In the genomic region with DNA sequence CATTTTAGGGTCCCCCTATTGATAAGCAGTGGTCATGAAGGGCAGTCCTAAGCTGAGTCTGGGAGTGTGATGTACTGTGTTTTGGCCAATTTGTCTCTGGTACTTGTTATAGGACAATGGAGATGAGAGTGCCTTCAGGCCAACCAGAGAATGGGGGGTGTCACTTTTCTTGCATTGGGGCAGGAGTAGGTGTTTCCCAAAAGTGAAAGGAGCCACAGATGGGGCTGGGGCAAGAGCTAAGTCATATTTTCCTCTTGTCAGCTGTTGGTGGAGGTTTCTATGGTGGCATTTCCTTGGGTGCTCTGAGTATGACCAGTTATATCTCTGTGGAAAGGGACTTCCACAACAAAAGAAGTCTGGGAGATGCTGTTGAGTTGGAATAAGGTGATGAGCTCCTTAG, we compare ENCODE assay signal across 20 cellular contexts. TPM values are rescaled to one million over a fixed set of nuclear protein-coding genes. Genes with fewer than 3 reads are reported as not detected.
A peak's percentile ranks its signal among the peaks of the same experiment; 100 is the strongest.
DNase-seq lines count a peak whose midpoint lies in the region; ATAC-seq and TF ChIP-seq lines count a peak whose summit lies in the region.
"Had no signal": no experiment of that assay in that cellular context is flagged by ENCODE, and none has a peak within 500 bp of the region (broad histone marks: within the 10 kb centered on the region; RNA-seq: fewer than 3 reads in every experiment).

No MANE protein-coding gene starts in this region.

- H3K9me3 Mint-ChIP-seq in activated naive CD4-positive, alpha-beta T cell treated with anti-CD3 and anti-CD28 coated beads for 36 hours: no peaks in the 10 kb centered on the region
- no peaks in the 10 kb centered on the region for H3K9me3 Mint-ChIP-seq in activated CD8-positive, alpha-beta T cell treated with anti-CD3 and anti-CD28 coated beads, Interleukin-2, amount 10 ng/mL, durations not matched to agents 7 days and 5 days (ENCODE audit: insufficient read depth)
- no peaks in the 10 kb centered on the region for H3K9me3 Mint-ChIP-seq in chondrocyte (ENCODE audit: low read depth)
- no peaks in the 10 kb centered on the region for H3K9me3 Mint-ChIP-seq in stimulated activated naive CD8-positive, alpha-beta T cell treated with anti-CD3 and anti-CD28 coated beads, Interleukin-15, amount 100 ng/mL, for 72 hours
- H3K9me3 Mint-ChIP-seq: neural progenitor cell had no signal

- peak; percentile 52 for ATAC-seq in activated CD8-positive, alpha-beta T cell treated with anti-CD3 and anti-CD28 coated beads, Interleukin-2, amount 10 ng/mL, durations not matched to agents 7 days and 5 days
- peak; percentile 92 for ATAC-seq in stimulated activated naive CD8-positive, alpha-beta T cell treated with anti-CD3 and anti-CD28 coated beads, Interleukin-15, amount 100 ng/mL, for 72 hours
- no peak for ATAC-seq in GM21367 (IDR thresholded peaks at IDR 0.05; ENCODE audit: unreplicated experiment)
- ATAC-seq: heart left ventricle, Panc1, sciatic nerve had no signal

- H3K27me3 Mint-ChIP-seq in activated naive CD4-positive, alpha-beta T cell treated with anti-CD3 and anti-CD28 coated beads for 36 hours (ENCODE audit: low read depth): no peaks in the 10 kb centered on the region
- H3K27me3 Mint-ChIP-seq in activated CD8-positive, alpha-beta T cell treated with anti-CD3 and anti-CD28 coated beads, Interleukin-2, amount 10 ng/mL, durations not matched to agents 7 days and 5 days (ENCODE audit: low read depth): no peaks in the 10 kb centered on the region
- H3K27me3 Mint-ChIP-seq in chondrocyte (ENCODE audit: low read depth): no peaks in the 10 kb centered on the region
- no peaks in the 10 kb centered on the region for H3K27me3 Mint-ChIP-seq in stimulated activated naive CD8-positive, alpha-beta T cell treated with anti-CD3 and anti-CD28 coated beads, Interleukin-15, amount 100 ng/mL, for 72 hours

- no peak for TF ChIP-seq CTCF in chondrocyte (IDR thresholded peaks at IDR 0.05)

- H3K36me3 Mint-ChIP-seq in activated naive CD4-positive, alpha-beta T cell treated with anti-CD3 and anti-CD28 coated beads for 36 hours (ENCODE audit: low read depth): peaks cover 11% of the 10 kb centered on the region
- H3K36me3 Mint-ChIP-seq in activated CD8-positive, alpha-beta T cell treated with anti-CD3 and anti-CD28 coated beads, Interleukin-2, amount 10 ng/mL, durations not matched to agents 7 days and 5 days (ENCODE audit: low read depth): peaks cover 33% of the 10 kb centered on the region
- peaks cover 18% of the 10 kb centered on the region for H3K36me3 Mint-ChIP-seq in chondrocyte (ENCODE audit: low read depth)

- intact Hi-C loops in activated naive CD4-positive, alpha-beta T cell treated with anti-CD3 and anti-CD28 coated beads for 36 hours (cut with micrococcal nuclease): no loop called here

- peak; percentile 37 for DNase-seq in activated naive CD4-positive, alpha-beta T cell treated with anti-CD3 and anti-CD28 coated beads for 36 hours
- DNase-seq in activated naive CD4-positive, alpha-beta T cell (lab: John Stamatoyannopoulos, UW): no peak
- peak; percentile 25 for DNase-seq in activated CD8-positive, alpha-beta T cell treated with anti-CD3 and anti-CD28 coated beads, Interleukin-2, amount 10 ng/mL, durations not matched to agents 7 days and 5 days
- DNase-seq in chondrocyte (ENCODE audit: low spot score) (no peak), DMS 273 (lab: John Stamatoyannopoulos, UW; ENCODE audit: unreplicated experiment) (no peak)
- peak; percentile 35 to 54 for DNase-seq in stimulated activated naive CD8-positive, alpha-beta T cell treated with anti-CD3 and anti-CD28 coated beads, Interleukin-15, amount 100 ng/mL, for 72 hours
- DNase-seq: activated CD4-positive, CD25-positive, alpha-beta regulatory T cell treated with anti-CD3 and anti-CD28 coated beads, Interleukin-2, amount 50 U/mL, for 72 hours; activated CD8-positive, alpha-beta memory T cell treated with anti-CD3 and anti-CD28 coated beads, Interleukin-2, amount 50 U/mL, for 48 hours; COR-L47; DMS79; GF-D8; heart left ventricle; NCI-H1694 treated with DMSO at 0.1 percent for 48 hours; NCI-H2171 treated with DMSO at 0.1 percent for 48 hours; NCI-H524 treated with DMSO at 0.1 percent for 48 hours; SIG-M5 had no signal

- POLR2A ChIA-PET in activated CD8-positive, alpha-beta T cell treated with anti-CD3 and anti-CD28 coated beads, Interleukin-2, amount 10 ng/mL, durations not matched to agents 7 days and 5 days (lab: Charles Lee): interaction anchor here (0.8 kb wide), 1 partner anchor 10 kb away, joined by 3 read pairs; no protein-coding TSS in a partner anchor

- peaks cover 10% of the 10 kb centered on the region for H3K4me1 Mint-ChIP-seq in activated naive CD4-positive, alpha-beta T cell treated with anti-CD3 and anti-CD28 coated beads for 36 hours (ENCODE audit: low read depth)
- H3K4me1 Mint-ChIP-seq in activated CD8-positive, alpha-beta T cell treated with anti-CD3 and anti-CD28 coated beads, Interleukin-2, amount 10 ng/mL, durations not matched to agents 7 days and 5 days (ENCODE audit: low read depth): peaks cover 11% of the 10 kb centered on the region
- no peaks in the 10 kb centered on the region for H3K4me1 Mint-ChIP-seq in chondrocyte (ENCODE audit: low read depth)
- peaks cover 28% of the 10 kb centered on the region for H3K4me1 Mint-ChIP-seq in stimulated activated naive CD8-positive, alpha-beta T cell treated with anti-CD3 and anti-CD28 coated beads, Interleukin-15, amount 100 ng/mL, for 72 hours

- peak overlapping the region; percentile 79 for H3K27ac Mint-ChIP-seq in activated naive CD4-positive, alpha-beta T cell treated with anti-CD3 and anti-CD28 coated beads for 36 hours
- H3K27ac Mint-ChIP-seq in activated CD8-positive, alpha-beta T cell treated with anti-CD3 and anti-CD28 coated beads, Interleukin-2, amount 10 ng/mL, durations not matched to agents 7 days and 5 days: peak overlapping the region; percentile 37
- H3K27ac Mint-ChIP-seq in chondrocyte (ENCODE audit: unreplicated experiment): peak overlapping the region; percentile 10
- peak overlapping the region; percentile 72 to 86 for H3K27ac Mint-ChIP-seq in stimulated activated naive CD8-positive, alpha-beta T cell treated with anti-CD3 and anti-CD28 coated beads, Interleukin-15, amount 100 ng/mL, for 72 hours
- H3K27ac Mint-ChIP-seq: neural progenitor cell had no signal

- H3K4me3 Mint-ChIP-seq in activated naive CD4-positive, alpha-beta T cell treated with anti-CD3 and anti-CD28 coated beads for 36 hours: no peak overlapping the region
- no peak overlapping the region for H3K4me3 Mint-ChIP-seq in activated CD8-positive, alpha-beta T cell treated with anti-CD3 and anti-CD28 coated beads, Interleukin-2, amount 10 ng/mL, durations not matched to agents 7 days and 5 days
- no peak overlapping the region for H3K4me3 Mint-ChIP-seq in chondrocyte (ENCODE audit: unreplicated experiment)
- H3K4me3 Mint-ChIP-seq in stimulated activated naive CD8-positive, alpha-beta T cell treated with anti-CD3 and anti-CD28 coated beads, Interleukin-15, amount 100 ng/mL, for 72 hours: no peak overlapping the region
- H3K4me3 Mint-ChIP-seq: neural progenitor cell had no signal

- CTCF ChIA-PET in activated naive CD4-positive, alpha-beta T cell treated with anti-CD3 and anti-CD28 coated beads for 36 hours (lab: Charles Lee): interaction anchor here (2.1 to 2.2 kb wide), 2 partner anchors 10 to 142 kb away, joined by 4 to 17 read pairs; no protein-coding TSS in a partner anchor
- CTCF ChIA-PET in activated CD8-positive, alpha-beta T cell treated with anti-CD3 and anti-CD28 coated beads, Interleukin-2, amount 10 ng/mL, durations not matched to agents 7 days and 5 days (lab: Charles Lee): interaction anchor here (1.5 to 4.5 kb wide), 2 partner anchors 9 to 10 kb away, joined by 5 to 26 read pairs; no protein-coding TSS in a partner anchor

RNA-seq across cellular contexts. Expression of a gene that starts 24.7 kb away (rescaled TPM):
- under 1 TPM; 0.12 to 0.20 TPM for total RNA-seq in activated naive CD4-positive, alpha-beta T cell treated with anti-CD3 and anti-CD28 coated beads for 36 hours
- total RNA-seq in activated CD8-positive, alpha-beta T cell treated with anti-CD3 and anti-CD28 coated beads, Interleukin-2, amount 10 ng/mL, durations not matched to agents 7 days and 5 days: under 1 TPM; 0.05 to 0.34 TPM
- 0.77 to 0.82 TPM (median 0.77 TPM) in 3 replicates for total RNA-seq in chondrocyte

RNA-seq across cellular contexts. Expression of a gene that starts 59.5 kb away (rescaled TPM):
- 1 to 10 TPM; 6.9 to 8.2 TPM for total RNA-seq in activated naive CD4-positive, alpha-beta T cell treated with anti-CD3 and anti-CD28 coated beads for 36 hours
- 10 to 100 TPM; 18.8 to 19.7 TPM for total RNA-seq in activated CD8-positive, alpha-beta T cell treated with anti-CD3 and anti-CD28 coated beads, Interleukin-2, amount 10 ng/mL, durations not matched to agents 7 days and 5 days
- total RNA-seq in chondrocyte: 147 to 156 TPM (median 149 TPM) in 3 replicates

Comparison
In these comparisons a context has a peak if more than half of its experiments do, and no peak if none do; other contexts are left out.
1. DNase-seq: peak in activated naive CD4-positive, alpha-beta T cell treated with anti-CD3 and anti-CD28 coated beads for 36 hours (single experiment), activated CD8-positive, alpha-beta T cell treated with anti-CD3 and anti-CD28 coated beads, Interleukin-2, amount 10 ng/mL, durations not matched to agents 7 days and 5 days (single experiment) and stimulated activated naive CD8-positive, alpha-beta T cell treated with anti-CD3 and anti-CD28 coated beads, Interleukin-15, amount 100 ng/mL, for 72 hours (2 of 2); none in activated naive CD4-positive, alpha-beta T cell (0 of 4), chondrocyte (single experiment) and DMS 273 (single experiment).
2. H3K27ac Mint-ChIP-seq: peak in every context shown above with its lines; median percentile 79 in activated naive CD4-positive, alpha-beta T cell treated with anti-CD3 and anti-CD28 coated beads for 36 hours; 79 in stimulated activated naive CD8-positive, alpha-beta T cell treated with anti-CD3 and anti-CD28 coated beads, Interleukin-15, amount 100 ng/mL, for 72 hours; 37 in activated CD8-positive, alpha-beta T cell treated with anti-CD3 and anti-CD28 coated beads, Interleukin-2, amount 10 ng/mL, durations not matched to agents 7 days and 5 days; 10 in chondrocyte.